Comparison of ENCODE assay signal across 21 cellular contexts in genomic region chr16:65919977-65920376, GRCh38.
"Had no signal": no experiment of that assay in that cellular context is flagged by ENCODE, and none has a peak within 500 bp of the region (broad histone marks: within the 10 kb centered on the region; RNA-seq: fewer than 3 reads in every experiment).

No MANE protein-coding gene starts in this region.

- FAIRE-seq: endothelial cell of umbilical vein, islet of Langerhans, keratinocyte had no signal

- DNase-seq: colonic mucosa; cortex of kidney; effector CD4-positive, alpha-beta T cell; effector memory CD4-positive, alpha-beta T cell; esophagus squamous epithelium; foreskin fibroblast; foreskin melanocyte; gastrocnemius medialis; glutamatergic neuron; head of caudate nucleus; heart right ventricle; hippocampal formation; left cardiac atrium; left lung; left ventricle myocardium superior; lower lobe of right lung; mesenchymal stem cell; mucosa of descending colon had no signal

- H3K27me3 ChIP-seq: colonic mucosa, gastrocnemius medialis had no signal

- H3K27ac ChIP-seq: colonic mucosa, esophagus squamous epithelium, gastrocnemius medialis, heart right ventricle, left lung, lower lobe of right lung had no signal

- ATAC-seq: gastrocnemius medialis, heart right ventricle, left cardiac atrium, left lung, left ventricle myocardium superior, lower lobe of right lung, mucosa of descending colon had no signal

- H3K9me3 ChIP-seq: colonic mucosa, esophagus squamous epithelium, gastrocnemius medialis, heart right ventricle, left lung, lower lobe of right lung, mucosa of descending colon had no signal

- H3K4me3 ChIP-seq: colonic mucosa, esophagus squamous epithelium, gastrocnemius medialis, heart right ventricle, left lung, lower lobe of right lung, mucosa of descending colon had no signal

- H3K4me1 ChIP-seq: colonic mucosa, esophagus squamous epithelium, gastrocnemius medialis, heart right ventricle, left lung, lower lobe of right lung had no signal

- H3K36me3 ChIP-seq: colonic mucosa, esophagus squamous epithelium, gastrocnemius medialis, heart right ventricle, left lung, lower lobe of right lung had no signal
